In genomic region chr1:44738985-44739360, GRCh38 we compare ENCODE assay signal across 8 cellular contexts. TPM values are rescaled to one million over a fixed set of nuclear protein-coding genes. Genes with fewer than 3 reads are reported as not detected.
DNase-seq lines count a peak whose midpoint lies in the region; ATAC-seq and TF ChIP-seq lines count a peak whose summit lies in the region.
"Not testable (repeated sequence)": the region's sequence is repeated elsewhere in the genome, so short reads cannot be mapped to it uniquely, and the experiment has no call there.
"Had no signal": no experiment of that assay in that cellular context is flagged by ENCODE, and none has a peak within 500 bp of the region (broad histone marks: within the 10 kb centered on the region; RNA-seq: fewer than 3 reads in every experiment).

No MANE protein-coding gene starts in this region.

- DNase-seq in CD8-positive, alpha-beta T cell; activated naive CD8-positive, alpha-beta T cell treated with anti-CD3 and anti-CD28 coated beads, Interleukin-2, amount 10 ng/mL, durations not matched to agents 7 days and 5 days; esophagus squamous epithelium (lab: John Stamatoyannopoulos, UW): not testable (repeated sequence)

- H3K27ac ChIP-seq in CD8-positive, alpha-beta T cell (ENCODE audit: low read depth, low read length), result peak overlapping the region; percentile 69
- H3K27ac ChIP-seq in OCI-LY3 (ENCODE audit: low read length) (peak overlapping the region; percentile 77), esophagus squamous epithelium (peak overlapping the region; percentile 91 to 95 (median 92))

- peak overlapping the region; percentile 85 for H3K4me2 ChIP-seq in OCI-LY3 (ENCODE audit: low read length)

- not testable (repeated sequence) for TF ChIP-seq POLR2A in esophagus squamous epithelium (IDR thresholded peaks at IDR 0.05)

- peaks cover 17% of the 10 kb centered on the region for H3K4me1 Mint-ChIP-seq in CD8-positive, alpha-beta T cell (ENCODE audit: low read depth)
- H3K4me1 Mint-ChIP-seq in activated naive CD8-positive, alpha-beta T cell treated with anti-CD3 and anti-CD28 coated beads, Interleukin-2, amount 10 ng/mL, durations not matched to agents 7 days and 5 days, result peaks cover 27% of the 10 kb centered on the region
- H3K4me1 Mint-ChIP-seq in stimulated activated naive CD8-positive, alpha-beta T cell treated with anti-CD3 and anti-CD28 coated beads, Interleukin-15, Interleukin-2, amounts not matched to agents 100 ng/mL and 50 ng/mL, for 24 hours (ENCODE audit: low read depth), result peaks cover 24% of the 10 kb centered on the region

- peak overlapping the region; percentile 84 for H3K4me3 ChIP-seq in CD8-positive, alpha-beta T cell (ENCODE audit: low read depth, low read length)
- H3K4me3 ChIP-seq in OCI-LY3 (ENCODE audit: low read length) (peak overlapping the region; percentile 98), esophagus squamous epithelium (peak overlapping the region; percentile 46 to 75 (median 60)), mononuclear cell (ENCODE audit: low read length) (peak overlapping the region; percentile 76)

- peak overlapping the region; percentile 80 for H3K9ac ChIP-seq in OCI-LY3 (ENCODE audit: low read length)

- POLR2A ChIA-PET in CD8-positive, alpha-beta T cell (lab: Charles Lee), result interaction anchor here (0.6 to 1.0 kb wide), 3 partner anchors 9 to 1419 kb away, joined by 3 to 5 read pairs (median 3); partner anchors contain the start of gene RPS8
- POLR2A ChIA-PET in activated naive CD8-positive, alpha-beta T cell treated with anti-CD3 and anti-CD28 coated beads, Interleukin-2, amount 10 ng/mL, durations not matched to agents 7 days and 5 days (lab: Charles Lee), result interaction anchor here (0.6 to 6.5 kb wide), 2 partner anchors 8 to 17 kb away, joined by 5 to 73 read pairs; partner anchors contain the start of gene RNU5D-1

- CTCF ChIA-PET in CD8-positive, alpha-beta T cell (lab: Charles Lee), result interaction anchor here (1.0 kb wide), 1 partner anchor 8 kb away, joined by 3 read pairs; the partner anchor contains the start of gene RNU5D-1

- peaks cover 30% of the 10 kb centered on the region for H3K79me2 ChIP-seq in OCI-LY3 (ENCODE audit: low read length)

- peak overlapping the region; percentile 93 for H3K4me3 Mint-ChIP-seq in CD8-positive, alpha-beta T cell
- H3K4me3 Mint-ChIP-seq in activated naive CD8-positive, alpha-beta T cell treated with anti-CD3 and anti-CD28 coated beads, Interleukin-2, amount 10 ng/mL, durations not matched to agents 7 days and 5 days, result peak overlapping the region; percentile 98
- H3K4me3 Mint-ChIP-seq in stimulated activated naive CD8-positive, alpha-beta T cell treated with anti-CD3 and anti-CD28 coated beads, Interleukin-15, Interleukin-2, amounts not matched to agents 100 ng/mL and 50 ng/mL, for 24 hours, result peak overlapping the region; percentile 98

- peaks cover 12% of the 10 kb centered on the region for H3K4me1 ChIP-seq in CD8-positive, alpha-beta T cell (ENCODE audit: insufficient read depth, low read length)
- not testable (repeated sequence) for H3K4me1 ChIP-seq in OCI-LY3 (ENCODE audit: low read length)
- H3K4me1 ChIP-seq in esophagus squamous epithelium (peaks cover 7 to 14% (median 8%) of the 10 kb centered on the region in 3 donors), mononuclear cell (ENCODE audit: insufficient read depth, low read length) (peaks cover 20% of the 10 kb centered on the region)

- not testable (repeated sequence) for H2AFZ ChIP-seq in OCI-LY3 (ENCODE audit: low read depth, low read length)

- not testable (repeated sequence) for H3K36me3 Mint-ChIP-seq in CD8-positive, alpha-beta T cell
- peaks cover 15% of the 10 kb centered on the region for H3K36me3 Mint-ChIP-seq in activated naive CD8-positive, alpha-beta T cell treated with anti-CD3 and anti-CD28 coated beads, Interleukin-2, amount 10 ng/mL, durations not matched to agents 7 days and 5 days
- H3K36me3 Mint-ChIP-seq in stimulated activated naive CD8-positive, alpha-beta T cell treated with anti-CD3 and anti-CD28 coated beads, Interleukin-15, Interleukin-2, amounts not matched to agents 100 ng/mL and 50 ng/mL, for 24 hours (ENCODE audit: low read depth), result peaks cover 26% of the 10 kb centered on the region

- H3K9me3 Mint-ChIP-seq in CD8-positive, alpha-beta T cell; activated naive CD8-positive, alpha-beta T cell treated with anti-CD3 and anti-CD28 coated beads, Interleukin-2, amount 10 ng/mL, durations not matched to agents 7 days and 5 days; stimulated activated naive CD8-positive, alpha-beta T cell treated with anti-CD3 and anti-CD28 coated beads, Interleukin-15, Interleukin-2, amounts not matched to agents 100 ng/mL and 50 ng/mL, for 24 hours: not testable (repeated sequence)

- not testable (repeated sequence) for H3K9me3 ChIP-seq in CD8-positive, alpha-beta T cell (ENCODE audit: low read length); OCI-LY3 (ENCODE audit: insufficient read depth, low read length); esophagus squamous epithelium; mononuclear cell (ENCODE audit: low read depth, low read length)

- H3K27ac Mint-ChIP-seq in CD8-positive, alpha-beta T cell, result peak overlapping the region; percentile 97
- H3K27ac Mint-ChIP-seq in activated naive CD8-positive, alpha-beta T cell treated with anti-CD3 and anti-CD28 coated beads, Interleukin-2, amount 10 ng/mL, durations not matched to agents 7 days and 5 days, result peak overlapping the region; percentile 91
- H3K27ac Mint-ChIP-seq in stimulated activated naive CD8-positive, alpha-beta T cell treated with anti-CD3 and anti-CD28 coated beads, Interleukin-15, Interleukin-2, amounts not matched to agents 100 ng/mL and 50 ng/mL, for 24 hours, result peak overlapping the region; percentile 93

- intact Hi-C loops in CD8-positive, alpha-beta T cell (cut with DNase I, micrococcal nuclease), result loop anchor here (1.0 to 10.0 kb wide), 12 partner anchors 8 to 846 kb away; partner anchors contain the start of genes ARMH1 (in 2 of the 2), EIF2B3 (in 2 of the 2), NASP (in 2 of the 2) and RNU5D-1 (in 2 of the 2)
- intact Hi-C loops in esophagus squamous epithelium (cut with DNase I), result not testable (repeated sequence)

- not testable (repeated sequence) for H3K27me3 Mint-ChIP-seq in CD8-positive, alpha-beta T cell (ENCODE audit: low read depth); activated naive CD8-positive, alpha-beta T cell treated with anti-CD3 and anti-CD28 coated beads, Interleukin-2, amount 10 ng/mL, durations not matched to agents 7 days and 5 days; stimulated activated naive CD8-positive, alpha-beta T cell treated with anti-CD3 and anti-CD28 coated beads, Interleukin-15, Interleukin-2, amounts not matched to agents 100 ng/mL and 50 ng/mL, for 24 hours

- not testable (repeated sequence) for H3K27me3 ChIP-seq in CD8-positive, alpha-beta T cell (ENCODE audit: insufficient read depth, low read length); OCI-LY3 (ENCODE audit: low read depth, low read length); esophagus squamous epithelium; mononuclear cell (ENCODE audit: insufficient read depth, low read length)

- not testable (repeated sequence) for H4K20me1 ChIP-seq in OCI-LY3 (ENCODE audit: insufficient read depth, low read length)

- TF ChIP-seq CTCF in CD8-positive, alpha-beta T cell (IDR thresholded peaks at IDR 0.05); OCI-LY3 (IDR thresholded peaks at IDR 0.05; ENCODE audit: low read depth, low read length); esophagus squamous epithelium (IDR thresholded peaks at IDR 0.05): not testable (repeated sequence)

- not testable (repeated sequence) for H3K36me3 ChIP-seq in CD8-positive, alpha-beta T cell (ENCODE audit: insufficient read depth, low read length); OCI-LY3 (replicated peaks; ENCODE audit: low read depth, low read length); esophagus squamous epithelium

- 79 to 100% methylated on average over 1 of the region's 1 CpG for WGBS in esophagus squamous epithelium, 2 donors

- ATAC-seq in CD8-positive, alpha-beta T cell, result peak; percentile 2
- ATAC-seq in activated naive CD8-positive, alpha-beta T cell treated with anti-CD3 and anti-CD28 coated beads, Interleukin-2, amount 10 ng/mL, durations not matched to agents 7 days and 5 days (ENCODE audit: low read depth), result not testable (repeated sequence)

RNA-seq across cellular contexts. Expression of gene KIF2C, which starts 0.7 kb away (rescaled TPM):
- under 1 TPM; 0.58 to 0.81 TPM for total RNA-seq in CD8-positive, alpha-beta T cell
- total RNA-seq in activated naive CD8-positive, alpha-beta T cell treated with anti-CD3 and anti-CD28 coated beads, Interleukin-2, amount 10 ng/mL, durations not matched to agents 7 days and 5 days, result 10 to 100 TPM; 76.5 to 87.7 TPM
- total RNA-seq in esophagus squamous epithelium (10 to 100 TPM in 2 of 4 donors, 1 to 10 TPM in 2; 4.8 to 17.9 (median 9.4) TPM), mononuclear cell (0.21 TPM)

RNA-seq across cellular contexts. Expression of gene RNU5D-1, which starts 8.0 kb away (rescaled TPM):
- not detected for total RNA-seq in CD8-positive, alpha-beta T cell
- total RNA-seq in activated naive CD8-positive, alpha-beta T cell treated with anti-CD3 and anti-CD28 coated beads, Interleukin-2, amount 10 ng/mL, durations not matched to agents 7 days and 5 days, result not detected
- total RNA-seq in esophagus squamous epithelium (not detected), mononuclear cell (not detected)
- total RNA-seq: subcutaneous adipose tissue; T-helper 2 cell treated with Interferon-gamma antibody and Interleukin-4, amounts not matched to agents 100 ng/mL and 5 ng/mL, for 36 hours had no signal

RNA-seq across cellular contexts. Expression of gene RPS8, which starts 36.4 kb away (rescaled TPM):
- 1,000 to 10,000 TPM; 3,381 to 3,465 TPM for total RNA-seq in CD8-positive, alpha-beta T cell
- 1,000 to 10,000 TPM; 1,522 to 1,548 TPM for total RNA-seq in activated naive CD8-positive, alpha-beta T cell treated with anti-CD3 and anti-CD28 coated beads, Interleukin-2, amount 10 ng/mL, durations not matched to agents 7 days and 5 days
- 1,000 to 10,000 TPM; 1,915 to 3,855 (median 2,689) TPM for total RNA-seq in esophagus squamous epithelium
- total RNA-seq in mononuclear cell, result 2,122 TPM

RNA-seq across cellular contexts. Expression of gene BEST4, which starts 49.0 kb away (rescaled TPM):
- total RNA-seq in CD8-positive, alpha-beta T cell, result 1 to 10 TPM; 1.4 to 1.5 TPM
- total RNA-seq in activated naive CD8-positive, alpha-beta T cell treated with anti-CD3 and anti-CD28 coated beads, Interleukin-2, amount 10 ng/mL, durations not matched to agents 7 days and 5 days, result 1 to 10 TPM; 1.3 to 1.6 TPM
- total RNA-seq in esophagus squamous epithelium (under 1 TPM in 1 of 4 donors, not detected in 3; 0.26 TPM), mononuclear cell (0.21 TPM)

Comparison
In these comparisons a context has a peak if more than half of its experiments do, and no peak if none do; other contexts are left out.
1. RNA of gene KIF2C, which starts 0.7 kb away (total RNA-seq): 76.5 to 87.7 TPM in activated naive CD8-positive, alpha-beta T cell treated with anti-CD3 and anti-CD28 coated beads, Interleukin-2, amount 10 ng/mL, durations not matched to agents 7 days and 5 days; 4.8 to 17.9 TPM in esophagus squamous epithelium, 0.58 to 0.81 TPM in CD8-positive, alpha-beta T cell and 0.21 TPM in mononuclear cell (single experiment); every median in the first group is over 4 times any median in the second.
2. Peak in every context shown above with its lines, with median percentiles within 50 percentile points of each other: H3K27ac ChIP-seq, H3K4me3 ChIP-seq, H3K27ac Mint-ChIP-seq and H3K4me3 Mint-ChIP-seq.